Comparison of ENCODE assay signal across 2 cellular contexts in genomic region chr14:99174081-99174851, GRCh38.
TF ChIP-seq lines count a peak whose summit lies in the region.

No MANE protein-coding gene starts in this region.

TF ChIP-seq in GM23338, 12 proteins besides CTCF, POLR2A, EP300 and RAD21:
- TF ChIP-seq NANOG (IDR thresholded peaks at IDR 0.05; ENCODE audit: borderline replicate concordance) (no peak), CREB1 (CRISPR knock-in tag; IDR thresholded peaks at IDR 0.05; ENCODE audit: low read depth) (no peak), ZNF114 (CRISPR knock-in tag; IDR thresholded peaks at IDR 0.05) (no peak), STAT1 (IDR thresholded peaks at IDR 0.05; ENCODE audit: unreplicated experiment) (no peak), ZNF331 (CRISPR knock-in tag; IDR thresholded peaks at IDR 0.05; ENCODE audit: low read depth) (no peak), EZH2phosphoT487 (IDR thresholded peaks at IDR 0.05; ENCODE audit: unreplicated experiment) (no peak), ETS1 (IDR thresholded peaks at IDR 0.05) (no peak), JUNB (IDR thresholded peaks at IDR 0.05; ENCODE audit: unreplicated experiment) (no peak), REST (IDR thresholded peaks at IDR 0.05; ENCODE audit: unreplicated experiment) (no peak), ZNF462 (CRISPR knock-in tag; IDR thresholded peaks at IDR 0.05) (no peak), POLR2AphosphoS5 (IDR thresholded peaks at IDR 0.05; ENCODE audit: low read depth) (no peak), EZH2 (IDR thresholded peaks at IDR 0.05; ENCODE audit: low read depth, unreplicated experiment) (no peak)

TF ChIP-seq in H1, 55 proteins besides CTCF, POLR2A, EP300 and RAD21:
- TF ChIP-seq GABPA (IDR thresholded peaks at IDR 0.05; ENCODE audit: borderline replicate concordance, insufficient read depth, low read length) (peak; percentile 62; the same call in 1 of the 2 replicates), CEBPB (IDR thresholded peaks at IDR 0.05; ENCODE audit: low read depth, low read length) (no peak), TAF7 (optimal IDR thresholded peaks at IDR 0.05; ENCODE audit: borderline replicate concordance, low read depth, low read length) (no peak)
